ENCODE assay signal across 8 cellular contexts in genomic region chr1:62912028-62912638, GRCh38.
A peak's percentile ranks its signal among the peaks of the same experiment; 100 is the strongest.
DNase-seq lines count a peak whose midpoint lies in the region; ATAC-seq and TF ChIP-seq lines count a peak whose summit lies in the region.

No MANE protein-coding gene starts in this region.

- TF ChIP-seq EP300 in tibial nerve (IDR thresholded peaks at IDR 0.05): no peak

- no peak overlapping the region for H3K27ac Mint-ChIP-seq in activated CD4-positive, alpha-beta T cell treated with anti-CD3 and anti-CD28 coated beads, Interleukin-2, amount 10 ng/mL, durations not matched to agents 24 days and 14 days

- TF ChIP-seq CTCF in esophagus squamous epithelium (IDR thresholded peaks at IDR 0.05): peak in 5 of 6 experiments; percentile 24 to 50 (median 36)
- peak in 3 of 5 experiments; percentile 13 to 44 (median 33) for TF ChIP-seq CTCF in tibial nerve (IDR thresholded peaks at IDR 0.05)

- TF ChIP-seq POLR2A in esophagus squamous epithelium (IDR thresholded peaks at IDR 0.05) (no peak), tibial nerve (IDR thresholded peaks at IDR 0.05) (no peak)

- intact Hi-C loops in activated CD4-positive, alpha-beta T cell treated with anti-CD3 and anti-CD28 coated beads, Interleukin-2, amount 10 ng/mL, durations not matched to agents 24 days and 14 days (cut with micrococcal nuclease): no loop called here
- intact Hi-C loops in esophagus squamous epithelium (cut with DNase I): no loop called here

- no peak for ATAC-seq in GM21381 (IDR thresholded peaks at IDR 0.05; ENCODE audit: unreplicated experiment)

- H3K36me3 Mint-ChIP-seq in activated CD4-positive, alpha-beta T cell treated with anti-CD3 and anti-CD28 coated beads, Interleukin-2, amount 10 ng/mL, durations not matched to agents 24 days and 14 days (ENCODE audit: low read depth): no peaks in the 10 kb centered on the region

- H3K36me3 ChIP-seq in esophagus squamous epithelium (no peaks in the 10 kb centered on the region), tibial nerve (no peaks in the 10 kb centered on the region)

- peaks cover 9% of the 10 kb centered on the region for H3K27me3 Mint-ChIP-seq in activated CD4-positive, alpha-beta T cell treated with anti-CD3 and anti-CD28 coated beads, Interleukin-2, amount 10 ng/mL, durations not matched to agents 24 days and 14 days

- H3K4me1 ChIP-seq in esophagus squamous epithelium (no peaks in the 10 kb centered on the region), tibial nerve (no peaks in the 10 kb centered on the region)

- no peaks in the 10 kb centered on the region for H3K4me1 Mint-ChIP-seq in activated CD4-positive, alpha-beta T cell treated with anti-CD3 and anti-CD28 coated beads, Interleukin-2, amount 10 ng/mL, durations not matched to agents 24 days and 14 days

- no peak overlapping the region for H3K4me3 Mint-ChIP-seq in activated CD4-positive, alpha-beta T cell treated with anti-CD3 and anti-CD28 coated beads, Interleukin-2, amount 10 ng/mL, durations not matched to agents 24 days and 14 days

- no peak overlapping the region for H3K27ac ChIP-seq in esophagus squamous epithelium
- no peak overlapping the region for H3K27ac ChIP-seq in tibial nerve

- H3K9me3 ChIP-seq in esophagus squamous epithelium (no peaks in the 10 kb centered on the region), tibial nerve (no peaks in the 10 kb centered on the region)

- H3K4me3 ChIP-seq in esophagus squamous epithelium (no peak overlapping the region), tibial nerve (no peak overlapping the region)

- peak; percentile 60 for DNase-seq in activated CD4-positive, alpha-beta T cell treated with anti-CD3 and anti-CD28 coated beads, Interleukin-2, amount 10 ng/mL, durations not matched to agents 24 days and 14 days
- DNase-seq in activated CD4-positive, alpha-beta T cell treated with anti-CD3 and anti-CD28 coated beads, Interleukin-2, amount 50 U/mL, for 4 hours: no peak
- DNase-seq in NCI-H1694 treated with DMSO at 0.1 percent for 48 hours (lab: John Stamatoyannopoulos, UW) (peak; percentile 9), esophagus squamous epithelium (lab: John Stamatoyannopoulos, UW) (no peak), tibial nerve (ENCODE audit: low spot score in 2 of 2) (no peak), SHP77 treated with DMSO at 0.1 percent for 48 hours (lab: John Stamatoyannopoulos, UW) (no peak), NCI-H128 (lab: John Stamatoyannopoulos, UW; ENCODE audit: unreplicated experiment) (no peak)

- H3K27me3 ChIP-seq in esophagus squamous epithelium: peaks cover 0 to 6% (median 0%) of the 10 kb centered on the region in 4 donors
- no peaks in the 10 kb centered on the region for H3K27me3 ChIP-seq in tibial nerve

- no peaks in the 10 kb centered on the region for H3K9me3 Mint-ChIP-seq in activated CD4-positive, alpha-beta T cell treated with anti-CD3 and anti-CD28 coated beads, Interleukin-2, amount 10 ng/mL, durations not matched to agents 24 days and 14 days

Comparison
In these comparisons a context has a peak if more than half of its experiments do, and no peak if none do; other contexts are left out.
1. DNase-seq: peak in activated CD4-positive, alpha-beta T cell treated with anti-CD3 and anti-CD28 coated beads, Interleukin-2, amount 10 ng/mL, durations not matched to agents 24 days and 14 days (single experiment) and NCI-H1694 treated with DMSO at 0.1 percent for 48 hours (single experiment); none in activated CD4-positive, alpha-beta T cell treated with anti-CD3 and anti-CD28 coated beads, Interleukin-2, amount 50 U/mL, for 4 hours (0 of 2), esophagus squamous epithelium (single experiment), tibial nerve (0 of 2), SHP77 treated with DMSO at 0.1 percent for 48 hours (single experiment) and NCI-H128 (single experiment).